Comparison of ENCODE assay signal across 8 cellular contexts in genomic region chr19:48480151-48480475, GRCh38. TPM values are rescaled to one million over a fixed set of nuclear protein-coding genes. Genes with fewer than 3 reads are reported as not detected.
DNase-seq lines count a peak whose midpoint lies in the region; ATAC-seq, FAIRE-seq and TF ChIP-seq lines count a peak whose summit lies in the region.

No MANE protein-coding gene starts in this region.

- H3K4me3 Mint-ChIP-seq in T-helper 2 cell treated with Interferon-gamma antibody and Interleukin-4, amounts not matched to agents 5 μg/mL and 100 μg/mL, for 36 hours, result peak overlapping the region; percentile 56
- no peak overlapping the region for H3K4me3 Mint-ChIP-seq in endothelial cell (ENCODE audit: unreplicated experiment)

- H3K9me3 ChIP-seq in A549, result no peaks in the 10 kb centered on the region
- no peaks in the 10 kb centered on the region for H3K9me3 ChIP-seq in mucosa of rectum (ENCODE audit: control insufficient read depth in 2 of 2, low read length in 2 of 2)
- H3K9me3 ChIP-seq in upper lobe of right lung, result no peaks in the 10 kb centered on the region

- H3K4me3 ChIP-seq in A549 (no peak overlapping the region), mucosa of rectum (ENCODE audit: low read length in 2 of 2) (peak overlapping the region; percentile 59 to 71), upper lobe of right lung (peak overlapping the region; percentile 61)

- peak overlapping the region; percentile 63 to 72 for H3K9ac ChIP-seq in mucosa of rectum (ENCODE audit: low read depth in 1 of 2, low read length in 2 of 2)

- H3K4me1 ChIP-seq in A549 (peaks cover 16% of the 10 kb centered on the region), mucosa of rectum (ENCODE audit: control insufficient read depth in 2 of 2, insufficient read depth in 2 of 2, low read length in 2 of 2) (peaks cover 4 to 6% of the 10 kb centered on the region in 2 donors), upper lobe of right lung (peaks cover 19% of the 10 kb centered on the region)

- H3K4me1 Mint-ChIP-seq in T-helper 2 cell treated with Interferon-gamma antibody and Interleukin-4, amounts not matched to agents 5 μg/mL and 100 μg/mL, for 36 hours (ENCODE audit: low read depth), result peaks cover 11% of the 10 kb centered on the region
- peaks cover 19% of the 10 kb centered on the region for H3K4me1 Mint-ChIP-seq in endothelial cell (ENCODE audit: unreplicated experiment)

- no peak overlapping the region for H3K4me2 ChIP-seq in A549

- intact Hi-C loops in upper lobe of right lung (cut with DNase I), result no loop called here

- no peak for TF ChIP-seq POLR2A in A549 (IDR thresholded peaks at IDR 0.05; ENCODE audit: low read length)

- DNase-seq in A549 (ENCODE audit: low read depth in 1 of 2, low spot score in 1 of 2) (no peak), endothelial cell (ENCODE audit: low spot score) (no peak), upper lobe of right lung (peak; percentile 77), HUDEP-2 (lab: John Stamatoyannopoulos, UW; ENCODE audit: unreplicated experiment in 76 of 76) (no peak)
- no peak for DNase-seq in T-helper 2 cell treated with Interferon-gamma antibody and Interleukin-4, amounts not matched to agents 5 μg/mL and 100 μg/mL, for 36 hours (ENCODE audit: low spot score)

- TF ChIP-seq EP300 in A549 (IDR thresholded peaks at IDR 0.05), result no peak

- CTCF ChIA-PET in A549 (lab: Yijun Ruan, JAX), result interaction anchor here (0.9 to 3.6 kb wide), 5 partner anchors 9 to 108 kb away, joined by 3 to 36 read pairs (median 6); partner anchors contain the start of gene KDELR1

- H3K27me3 Mint-ChIP-seq in T-helper 2 cell treated with Interferon-gamma antibody and Interleukin-4, amounts not matched to agents 5 μg/mL and 100 μg/mL, for 36 hours (ENCODE audit: low read depth), result no peaks in the 10 kb centered on the region
- H3K27me3 Mint-ChIP-seq in endothelial cell (ENCODE audit: unreplicated experiment), result peaks cover 36% of the 10 kb centered on the region

- H3K27ac Mint-ChIP-seq in T-helper 2 cell treated with Interferon-gamma antibody and Interleukin-4, amounts not matched to agents 5 μg/mL and 100 μg/mL, for 36 hours, result peak overlapping the region; percentile 21
- H3K27ac Mint-ChIP-seq in endothelial cell (ENCODE audit: unreplicated experiment), result peak overlapping the region; percentile 5

- TF ChIP-seq CTCF in A549 (IDR thresholded peaks at IDR 0.05) (no peak), endothelial cell (IDR thresholded peaks at IDR 0.05; ENCODE audit: unreplicated experiment) (no peak), upper lobe of right lung (IDR thresholded peaks at IDR 0.05) (no peak)

- no peak for FAIRE-seq in A549 (lab: Jason Lieb, UNC)

- ATAC-seq in A549 (no peak), upper lobe of right lung (peak; percentile 61), GM21360 (IDR thresholded peaks at IDR 0.05; ENCODE audit: unreplicated experiment) (no peak), HG02840 (IDR thresholded peaks at IDR 0.05; ENCODE audit: low FRiP score, unreplicated experiment) (no peak)

- H3K27ac ChIP-seq in A549 (no peak overlapping the region), mucosa of rectum (ENCODE audit: low read depth in 2 of 2, low read length in 2 of 2) (peak overlapping the region in 1 of 2 donors; percentile 56), upper lobe of right lung (peak overlapping the region; percentile 80)

- TF ChIP-seq RAD21 in A549 (conservative IDR thresholded peaks at IDR 0.05 in 1 of 2, IDR thresholded peaks at IDR 0.05 in 1 of 2), result no peak

- H3K36me3 Mint-ChIP-seq in T-helper 2 cell treated with Interferon-gamma antibody and Interleukin-4, amounts not matched to agents 5 μg/mL and 100 μg/mL, for 36 hours (ENCODE audit: low read depth), result peaks cover 16% of the 10 kb centered on the region
- H3K36me3 Mint-ChIP-seq in endothelial cell (ENCODE audit: low read depth, unreplicated experiment), result peaks cover 16% of the 10 kb centered on the region

- H3K36me3 ChIP-seq in mucosa of rectum (ENCODE audit: control insufficient read depth in 2 of 2, insufficient read depth in 2 of 2, low read length in 2 of 2) (peaks cover 22 to 23% of the 10 kb centered on the region in 2 donors), upper lobe of right lung (peaks cover 32% of the 10 kb centered on the region)

- POLR2A ChIA-PET in A549 (lab: Yijun Ruan, JAX), result interaction anchor here (1.4 to 1.6 kb wide), 2 partner anchors 7 to 14 kb away, joined by 3 read pairs; no protein-coding TSS in a partner anchor

- no peaks in the 10 kb centered on the region for H3K9me3 Mint-ChIP-seq in T-helper 2 cell treated with Interferon-gamma antibody and Interleukin-4, amounts not matched to agents 5 μg/mL and 100 μg/mL, for 36 hours
- H3K9me3 Mint-ChIP-seq in endothelial cell (ENCODE audit: unreplicated experiment), result no peaks in the 10 kb centered on the region

- WGBS in A549 (ENCODE audit: missing lambda C conversion rate), result 96% methylated on average over 23 of the region's 23 CpGs

- H3K27me3 ChIP-seq in mucosa of rectum (ENCODE audit: control insufficient read depth in 2 of 2, insufficient read depth in 2 of 2, low read length in 2 of 2) (no peaks in the 10 kb centered on the region), upper lobe of right lung (no peaks in the 10 kb centered on the region)

TF ChIP-seq in A549, 52 proteins besides CTCF, POLR2A, EP300 and RAD21:
- TF ChIP-seq SMC3 (IDR thresholded peaks at IDR 0.05), result no peak
- no peak for TF ChIP-seq USF2 (IDR thresholded peaks at IDR 0.05)
- no peak for TF ChIP-seq FOSB (CRISPR knock-in tag; IDR thresholded peaks at IDR 0.05)
- 0 out of 2 replicates have a peak, but pooled peaks have one; percentile 27 for TF ChIP-seq POLR2AphosphoS2 (conservative IDR thresholded peaks at IDR 0.05; ENCODE audit: low read length)

RNA-seq across cellular contexts. Expression of gene CYTH2, which starts 10.9 kb away (rescaled TPM):
- polyA plus RNA-seq in A549 (2011; rRNA removed) (33.4 and 36.9 TPM in 2 replicates), A549 (2017; fragmentation: RNase III; extraction: RNeasy Plus Mini Kit Qiagen cat#74134 plus additional on column Dnase treatment) (42.3 to 55.4 TPM (median 50.5 TPM) in 3 replicates)
- polyA plus RNA-seq in A549 (2012; cell fraction: cytosol; rRNA removed), result 48.4 and 61.1 TPM in 2 replicates
- 158 and 205 TPM in 2 replicates for polyA plus RNA-seq in A549 (2012; cell fraction: nucleus; rRNA removed)
- polyA minus RNA-seq in A549 (2011; rRNA and poly(A)+ RNA removed), result 49.4 and 52.6 TPM in 2 replicates
- total RNA-seq in endothelial cell (ENCODE audit: unreplicated experiment) (165 TPM), upper lobe of right lung (60.7 TPM)

RNA-seq across cellular contexts. Expression of gene KCNJ14, which starts 24.7 kb away (rescaled TPM):
- polyA plus RNA-seq in A549 (2011; rRNA removed) (1.9 and 2.2 TPM in 2 replicates), A549 (2017; fragmentation: RNase III; extraction: RNeasy Plus Mini Kit Qiagen cat#74134 plus additional on column Dnase treatment) (1.3 to 1.4 TPM (median 1.3 TPM) in 3 replicates)
- 1.5 and 1.9 TPM in 2 replicates for polyA plus RNA-seq in A549 (2012; cell fraction: cytosol; rRNA removed)
- polyA plus RNA-seq in A549 (2012; cell fraction: nucleus; rRNA removed), result 12.5 and 14.5 TPM in 2 replicates
- polyA minus RNA-seq in A549 (2011; rRNA and poly(A)+ RNA removed), result 1.9 and 2.4 TPM in 2 replicates
- total RNA-seq in endothelial cell (ENCODE audit: unreplicated experiment) (0.95 TPM), upper lobe of right lung (1.1 TPM)

RNA-seq across cellular contexts. Expression of gene LMTK3, which starts 31.5 kb away (rescaled TPM):
- polyA plus RNA-seq in A549 (2011; rRNA removed) (0.62 and 0.95 TPM in 2 replicates), A549 (2017; fragmentation: RNase III; extraction: RNeasy Plus Mini Kit Qiagen cat#74134 plus additional on column Dnase treatment) (4.6 to 6.1 TPM (median 5.6 TPM) in 3 replicates)
- 2.6 and 3.8 TPM in 2 replicates for polyA plus RNA-seq in A549 (2012; cell fraction: cytosol; rRNA removed)
- polyA plus RNA-seq in A549 (2012; cell fraction: nucleus; rRNA removed), result 9.6 and 11.7 TPM in 2 replicates
- polyA minus RNA-seq in A549 (2011; rRNA and poly(A)+ RNA removed), result 0.45 and 0.54 TPM in 2 replicates
- total RNA-seq in endothelial cell (ENCODE audit: unreplicated experiment) (3.0 TPM), upper lobe of right lung (7.1 TPM)

RNA-seq across cellular contexts. Expression of gene GRWD1, which starts 34.3 kb away (rescaled TPM):
- polyA plus RNA-seq in A549 (2011; rRNA removed), result 40.0 and 48.1 TPM in 2 replicates
- polyA plus RNA-seq in A549 (2012; cell fraction: cytosol; rRNA removed), result 64.4 and 73.9 TPM in 2 replicates
- polyA plus RNA-seq in A549 (2012; cell fraction: nucleus; rRNA removed), result 93.3 and 105 TPM in 2 replicates
- 82.1 to 87.0 TPM (median 84.2 TPM) in 3 replicates for polyA plus RNA-seq in A549 (2017; fragmentation: RNase III; extraction: RNeasy Plus Mini Kit Qiagen cat#74134 plus additional on column Dnase treatment)
- 28.1 and 30.0 TPM in 2 replicates for polyA minus RNA-seq in A549 (2011; rRNA and poly(A)+ RNA removed)
- total RNA-seq in endothelial cell (ENCODE audit: unreplicated experiment), result 38.4 TPM
- 27.1 TPM for total RNA-seq in upper lobe of right lung
